In genomic region chr14:101062611-101063010, GRCh38 we compare ENCODE assay signal across 2 cellular contexts.
A peak's percentile ranks its signal among the peaks of the same experiment; 100 is the strongest.
TF ChIP-seq lines count a peak whose summit lies in the region.

No MANE protein-coding gene starts in this region.

TF ChIP-seq in IMR-90, 13 proteins besides CTCF, POLR2A, EP300 and RAD21 (continued from another document):
- TF ChIP-seq SMC3 (IDR thresholded peaks at IDR 0.05; ENCODE audit: low read depth, low read length): no peak
- no peak for TF ChIP-seq CEBPB (IDR thresholded peaks at IDR 0.05; ENCODE audit: low read depth, low read length)
- no peak for TF ChIP-seq MAZ (IDR thresholded peaks at IDR 0.05; ENCODE audit: borderline replicate concordance, low read depth, low read length)
- TF ChIP-seq BHLHE40 (IDR thresholded peaks at IDR 0.05; ENCODE audit: low read depth, low read length): no peak
- TF ChIP-seq FOS (IDR thresholded peaks at IDR 0.05; ENCODE audit: low read depth, low read length): no peak
- no peak for TF ChIP-seq RCOR1 (IDR thresholded peaks at IDR 0.05; ENCODE audit: insufficient replicate concordance, low read length)
- no peak for TF ChIP-seq USF2 (IDR thresholded peaks at IDR 0.05; ENCODE audit: low read depth, low read length)
- no peak for TF ChIP-seq MXI1 (IDR thresholded peaks at IDR 0.05; ENCODE audit: borderline replicate concordance, low read depth, low read length)
- TF ChIP-seq RFX5 (IDR thresholded peaks at IDR 0.05; ENCODE audit: low read depth, low read length): no peak
- TF ChIP-seq ELK1 (IDR thresholded peaks at IDR 0.05; ENCODE audit: borderline replicate concordance, low read depth, low read length): no peak

TF ChIP-seq in endothelial cell of umbilical vein, 7 proteins besides CTCF, POLR2A, EP300 and RAD21 (continued from another document):
- peak; percentile 91 for TF ChIP-seq GATA2 (IDR thresholded peaks at IDR 0.05; ENCODE audit: insufficient read depth, insufficient read length, low read depth, low read length)
- TF ChIP-seq POLR2AphosphoS5 (IDR thresholded peaks at IDR 0.05; ENCODE audit: insufficient read depth, low read depth, low read length): peak; percentile 76
- peak; percentile 88 for TF ChIP-seq FOS (IDR thresholded peaks at IDR 0.05; ENCODE audit: borderline replicate concordance, insufficient read depth, low read length)
